Comparison of ENCODE assay signal across 8 cellular contexts in genomic region chr15:41904487-41905359, GRCh38. TPM values are rescaled to one million over a fixed set of nuclear protein-coding genes. Genes with fewer than 3 reads are reported as not detected.
DNase-seq lines count a peak whose midpoint lies in the region; ATAC-seq and TF ChIP-seq lines count a peak whose summit lies in the region.

No MANE protein-coding gene starts in this region.

- no peak for TF ChIP-seq POLR2A in breast epithelium (IDR thresholded peaks at IDR 0.05)

- H3K4me3 ChIP-seq in breast epithelium = no peak overlapping the region

- no peaks in the 10 kb centered on the region for H3K9me3 ChIP-seq in breast epithelium

- DNase-seq in AG08396 (ENCODE audit: low spot score) = peak; percentile 88
- DNase-seq in GM19238 (ENCODE audit: insufficient read length, low spot score) = peak; percentile 83
- peak; percentile 28 for DNase-seq in NCI-H1694 treated with DMSO at 0.1 percent for 48 hours (lab: John Stamatoyannopoulos, UW)
- no peak for DNase-seq in breast epithelium (ENCODE audit: low spot score in 2 of 2)
- peak; percentile 73 to 79 (median 75) for DNase-seq in immature natural killer cell
- peak; percentile 46 to 69 for DNase-seq in stimulated activated CD4-positive, alpha-beta T cell treated with anti-CD3 and anti-CD28 coated beads, Interleukin-1b, Interleukin-23, amount 100 ng/mL, for 4 hours (ENCODE audit: low read depth in 2 of 2)

- no peaks in the 10 kb centered on the region for H3K27me3 ChIP-seq in breast epithelium

- no peak for ATAC-seq in HG03460 (IDR thresholded peaks at IDR 0.05; ENCODE audit: unreplicated experiment)

- TF ChIP-seq CTCF in VCaP (conservative IDR thresholded peaks at IDR 0.05) (peak; percentile 91), breast epithelium (IDR thresholded peaks at IDR 0.05) (peak; percentile 58 to 86 (median 81))

- peaks cover 7 to 8% of the 10 kb centered on the region in 2 donors for H3K4me1 Mint-ChIP-seq in immature natural killer cell

- peak overlapping the region in 1 of 5 donors; percentile 54 for H3K4me3 Mint-ChIP-seq in immature natural killer cell

- peaks cover 0 to 7% (median 2%) of the 10 kb centered on the region in 3 donors for H3K27me3 Mint-ChIP-seq in immature natural killer cell (ENCODE audit: low read depth in 3 of 3)

- no peaks in the 10 kb centered on the region for H3K9me3 Mint-ChIP-seq in immature natural killer cell

- H3K36me3 ChIP-seq in breast epithelium = no peaks in the 10 kb centered on the region

- peaks cover 13 to 24% (median 19%) of the 10 kb centered on the region in 3 donors for H3K36me3 Mint-ChIP-seq in immature natural killer cell

- no peaks in the 10 kb centered on the region for H3K4me1 ChIP-seq in breast epithelium

- intact Hi-C loops in breast epithelium (cut with DNase I; ENCODE audit: low total_unique reads) = loop anchor here (5.0 kb wide), 1 partner anchor 132 kb away; the partner anchor contains the start of gene MAPKBP1

- H3K27ac ChIP-seq in VCaP (no peak overlapping the region), breast epithelium (no peak overlapping the region)

- H3K27ac Mint-ChIP-seq in immature natural killer cell = peak overlapping the region; percentile 72 to 95 (median 87)

RNA-seq across cellular contexts. Expression of gene SPTBN5, which starts 10.9 kb away (rescaled TPM):
- total RNA-seq in breast epithelium = 1 to 10 TPM in 2 of 3 donors, under 1 TPM in 1; 0.16 to 2.3 (median 2.0) TPM
- under 1 TPM in 1 of 3 donors, not detected in 2; 0.06 TPM for polyA plus RNA-seq in immature natural killer cell

Comparison
In these comparisons a context has a peak if more than half of its experiments do, and no peak if none do; other contexts are left out.
1. DNase-seq: peak in AG08396 (single experiment), GM19238 (single experiment), NCI-H1694 treated with DMSO at 0.1 percent for 48 hours (single experiment), immature natural killer cell (3 of 3) and stimulated activated CD4-positive, alpha-beta T cell treated with anti-CD3 and anti-CD28 coated beads, Interleukin-1b, Interleukin-23, amount 100 ng/mL, for 4 hours (2 of 2); none in breast epithelium (0 of 2).